ENCODE assay signal across 12 cellular contexts in genomic region chr11:18522388-18522787, GRCh38. TPM values are rescaled to one million over a fixed set of nuclear protein-coding genes. Genes with fewer than 3 reads are reported as not detected.
DNase-seq lines count a peak whose midpoint lies in the region; ATAC-seq, FAIRE-seq and TF ChIP-seq lines count a peak whose summit lies in the region.
"Had no signal": no experiment of that assay in that cellular context is flagged by ENCODE, and none has a peak within 500 bp of the region (broad histone marks: within the 10 kb centered on the region; RNA-seq: fewer than 3 reads in every experiment).

No MANE protein-coding gene starts in this region.

- TF ChIP-seq CTCF in bronchial epithelial cell (IDR thresholded peaks at IDR 0.05; ENCODE audit: insufficient read depth, low read length, severe bottlenecking): no peak

- peak; percentile 10 for DNase-seq in DMS53 (lab: John Stamatoyannopoulos, UW)
- no peak for DNase-seq in DMS53 treated with DMSO at 0.1 percent for 48 hours (lab: John Stamatoyannopoulos, UW; ENCODE audit: unreplicated experiment)
- peak; percentile 15 for DNase-seq in KBM-7
- peak; percentile 20 for DNase-seq in bronchial epithelial cell (ENCODE audit: low read depth)
- DNase-seq in natural killer cell treated with Interleukin-12 subunit alpha and Interleukin-12 subunit beta and Interleukin-15 and Interleukin-18, amount 100 ng/mL, for 72 hours (ENCODE audit: low spot score): no peak
- no peak for DNase-seq in NCI-H2196 treated with DMSO at 0.1 percent for 48 hours (lab: John Stamatoyannopoulos, UW; ENCODE audit: unreplicated experiment)
- DNase-seq: NCI-H226; stimulated activated CD8-positive, alpha-beta memory T cell treated with anti-CD3 and anti-CD28 coated beads, Interleukin-4, amount 100 ng/mL, for 48 hours had no signal

- peak overlapping the region; percentile 1 to 20 for H3K27ac Mint-ChIP-seq in natural killer cell treated with Interleukin-12 subunit alpha and Interleukin-12 subunit beta and Interleukin-15 and Interleukin-18, amount 100 ng/mL, for 72 hours

- no peak overlapping the region for H3K4me3 ChIP-seq in bronchial epithelial cell (ENCODE audit: low read depth, low read length)
- H3K4me3 ChIP-seq: smooth muscle cell had no signal

- H3K9me3 Mint-ChIP-seq in natural killer cell treated with Interleukin-12 subunit alpha and Interleukin-12 subunit beta and Interleukin-15 and Interleukin-18, amount 100 ng/mL, for 72 hours: no peaks in the 10 kb centered on the region

- no peaks in the 10 kb centered on the region for H3K27me3 Mint-ChIP-seq in natural killer cell treated with Interleukin-12 subunit alpha and Interleukin-12 subunit beta and Interleukin-15 and Interleukin-18, amount 100 ng/mL, for 72 hours

- H3K36me3 Mint-ChIP-seq in natural killer cell treated with Interleukin-12 subunit alpha and Interleukin-12 subunit beta and Interleukin-15 and Interleukin-18, amount 100 ng/mL, for 72 hours: peaks cover 5% of the 10 kb centered on the region

- no peak for FAIRE-seq in bronchial epithelial cell (lab: Jason Lieb, UNC)
- FAIRE-seq: A204.1 had no signal

- no peak for ATAC-seq in natural killer cell treated with Interleukin-12 subunit alpha and Interleukin-12 subunit beta and Interleukin-15 and Interleukin-18, amount 100 ng/mL, for 72 hours
- ATAC-seq in GM21723 (IDR thresholded peaks at IDR 0.05; ENCODE audit: unreplicated experiment) (no peak), HG02623 (IDR thresholded peaks at IDR 0.05; ENCODE audit: unreplicated experiment) (no peak)

- no peak overlapping the region for H3K4me3 Mint-ChIP-seq in natural killer cell treated with Interleukin-12 subunit alpha and Interleukin-12 subunit beta and Interleukin-15 and Interleukin-18, amount 100 ng/mL, for 72 hours

- H3K27me3 ChIP-seq in bronchial epithelial cell (ENCODE audit: control insufficient read depth, insufficient read depth, low read length): no peaks in the 10 kb centered on the region

- peaks cover 24 to 25% of the 10 kb centered on the region in 2 donors for H3K4me1 Mint-ChIP-seq in natural killer cell treated with Interleukin-12 subunit alpha and Interleukin-12 subunit beta and Interleukin-15 and Interleukin-18, amount 100 ng/mL, for 72 hours (ENCODE audit: low read depth in 2 of 2)

- in situ Hi-C loops in KBM-7 (cut with MboI; ENCODE audit: low pct_unique_long_range_greater_than_20kb, low sequenced_read_pairs): no loop called here

- H3K36me3 ChIP-seq in bronchial epithelial cell (ENCODE audit: control insufficient read depth, insufficient read depth, low read length): peaks cover 1% of the 10 kb centered on the region

RNA-seq across cellular contexts. Expression of gene TSG101, which starts 4.4 kb away (rescaled TPM):
- total RNA-seq in bronchial epithelial cell: 71.1 and 79.0 TPM in 2 replicates
- 10 to 100 TPM; 25.3 to 38.7 TPM for total RNA-seq in natural killer cell treated with Interleukin-12 subunit alpha and Interleukin-12 subunit beta and Interleukin-15 and Interleukin-18, amount 100 ng/mL, for 72 hours

Comparison
In these comparisons a context has a peak if more than half of its experiments do, and no peak if none do; other contexts are left out.
1. DNase-seq: peak in DMS53 (single experiment), KBM-7 (single experiment) and bronchial epithelial cell (single experiment); none in DMS53 treated with DMSO at 0.1 percent for 48 hours (single experiment), natural killer cell treated with Interleukin-12 subunit alpha and Interleukin-12 subunit beta and Interleukin-15 and Interleukin-18, amount 100 ng/mL, for 72 hours (single experiment) and NCI-H2196 treated with DMSO at 0.1 percent for 48 hours (single experiment).